In genomic region chr16:12803203-12804093, GRCh38 we compare ENCODE assay signal across 1 cellular context.
TF ChIP-seq lines count a peak whose summit lies in the region.

TSS of gene CPPED1 (minus strand) at chr16:12803887. CDS start at chr16:12803776, 111 bp downstream.

TF ChIP-seq in HepG2, 621 proteins besides CTCF, POLR2A, EP300 and RAD21 (continued from another document and continues in another):
- TF ChIP-seq TFAP4 (IDR thresholded peaks at IDR 0.05; ENCODE audit: borderline replicate concordance, low read depth): peak; percentile 66; the same call in 1 of the 2 replicates
- peak; percentile 89 for TF ChIP-seq RFXAP (CRISPR knock-in tag; IDR thresholded peaks at IDR 0.05; ENCODE audit: borderline replicate concordance)
- TF ChIP-seq HOXD1 (CRISPR knock-in tag; IDR thresholded peaks at IDR 0.05): peak; percentile 94
- TF ChIP-seq ZNF83 (CRISPR knock-in tag; IDR thresholded peaks at IDR 0.05; ENCODE audit: borderline replicate concordance): peak; percentile 61
- peak; percentile 90 for TF ChIP-seq MEIS2 (CRISPR knock-in tag; IDR thresholded peaks at IDR 0.05)
- TF ChIP-seq ZNF280D (CRISPR knock-in tag; IDR thresholded peaks at IDR 0.05): peak; percentile 100
- peak; percentile 93; the same call in 1 of the 2 replicates for TF ChIP-seq MXD4 (CRISPR knock-in tag; IDR thresholded peaks at IDR 0.05)
- no peak; the same call in none of the 2 replicates for TF ChIP-seq ZFP36L1 (CRISPR knock-in tag; IDR thresholded peaks at IDR 0.05)
- TF ChIP-seq MYC (CRISPR knock-in tag; IDR thresholded peaks at IDR 0.05; ENCODE audit: borderline replicate concordance): peak; percentile 95
- TF ChIP-seq SMAD3 (CRISPR knock-in tag; IDR thresholded peaks at IDR 0.05): peak; percentile 98
- peak; percentile 98 for TF ChIP-seq PTBP1 (IDR thresholded peaks at IDR 0.05; ENCODE audit: low read depth, low read length, poor library complexity, severe bottlenecking)
- 0 out of 2 replicates have a peak, but pooled peaks have one; percentile 58 for TF ChIP-seq ZNF12 (CRISPR knock-in tag; IDR thresholded peaks at IDR 0.05)
- peak; percentile 99 for TF ChIP-seq ZNF615 (CRISPR knock-in tag; IDR thresholded peaks at IDR 0.05; ENCODE audit: borderline replicate concordance)
- TF ChIP-seq ZSCAN21 (CRISPR knock-in tag; IDR thresholded peaks at IDR 0.05; ENCODE audit: borderline replicate concordance): peak; percentile 98
- TF ChIP-seq ZSCAN25 (CRISPR knock-in tag; IDR thresholded peaks at IDR 0.05): peak; percentile 79
- TF ChIP-seq HMG20A (CRISPR knock-in tag; IDR thresholded peaks at IDR 0.05; ENCODE audit: borderline replicate concordance): peak; percentile 64
- peak; percentile 98 for TF ChIP-seq ADNP (CRISPR knock-in tag; IDR thresholded peaks at IDR 0.05)
- peak; percentile 95 for TF ChIP-seq HDAC2 (CRISPR knock-in tag; IDR thresholded peaks at IDR 0.05)
- TF ChIP-seq TBX2 (CRISPR knock-in tag; IDR thresholded peaks at IDR 0.05; ENCODE audit: borderline replicate concordance): peak; percentile 96
- no peak for TF ChIP-seq SOX13 (IDR thresholded peaks at IDR 0.05)
- peak in 1 of 2 experiments; percentile 66; a peak in 2 of 4 replicates for TF ChIP-seq SOX13 (CRISPR knock-in tag; conservative IDR thresholded peaks at IDR 0.05 in 1 of 2, IDR thresholded peaks at IDR 0.05 in 1 of 2)
- peak; percentile 64; the same call in 1 of the 2 replicates for TF ChIP-seq ZNF138 (CRISPR knock-in tag; IDR thresholded peaks at IDR 0.05; ENCODE audit: low read depth)
- peak; percentile 98 for TF ChIP-seq IRF2 (CRISPR knock-in tag; IDR thresholded peaks at IDR 0.05)
- peak; percentile 26 for TF ChIP-seq CHD2 (IDR thresholded peaks at IDR 0.05; ENCODE audit: low read depth, low read length)
- TF ChIP-seq ZNF510 (CRISPR knock-in tag; IDR thresholded peaks at IDR 0.05; ENCODE audit: low read depth): peak; percentile 77; the same call in 1 of the 2 replicates
- TF ChIP-seq ETS1 (CRISPR knock-in tag; IDR thresholded peaks at IDR 0.05): no peak
- TF ChIP-seq ZNF652 (CRISPR knock-in tag; IDR thresholded peaks at IDR 0.05; ENCODE audit: borderline replicate concordance, low read depth): peak; percentile 35; the same call in 1 of the 2 replicates
- peak; percentile 82 for TF ChIP-seq FOXP4 (CRISPR knock-in tag; IDR thresholded peaks at IDR 0.05)
- peak; percentile 94 for TF ChIP-seq ATF2 (CRISPR knock-in tag; IDR thresholded peaks at IDR 0.05)
- TF ChIP-seq ZNF24 (IDR thresholded peaks at IDR 0.05): peak; percentile 74
- TF ChIP-seq ZFX (CRISPR knock-in tag; IDR thresholded peaks at IDR 0.05; ENCODE audit: low read depth): peak; percentile 99
- TF ChIP-seq RBM22 (optimal IDR thresholded peaks at IDR 0.05; ENCODE audit: low read length): no peak
- TF ChIP-seq ARHGAP35 (CRISPR knock-in tag; IDR thresholded peaks at IDR 0.05; ENCODE audit: borderline replicate concordance): peak; percentile 99
- peak; percentile 67 for TF ChIP-seq ZNF7 (CRISPR knock-in tag; IDR thresholded peaks at IDR 0.05)
- TF ChIP-seq THRA (CRISPR knock-in tag; IDR thresholded peaks at IDR 0.05; ENCODE audit: borderline replicate concordance): peak; percentile 78; the same call in 1 of the 2 replicates
- TF ChIP-seq RFX5 (IDR thresholded peaks at IDR 0.05; ENCODE audit: low read depth, low read length): no peak
- TF ChIP-seq TIGD3 (CRISPR knock-in tag; IDR thresholded peaks at IDR 0.05; ENCODE audit: borderline replicate concordance): peak; percentile 87
- TF ChIP-seq BATF2 (CRISPR knock-in tag; IDR thresholded peaks at IDR 0.05): no peak
- peak; percentile 98 for TF ChIP-seq PCBP1 (IDR thresholded peaks at IDR 0.05; ENCODE audit: borderline replicate concordance, low read depth, low read length)
- peak; percentile 98 for TF ChIP-seq SALL2 (CRISPR knock-in tag; IDR thresholded peaks at IDR 0.05)
- peak; percentile 96 for TF ChIP-seq YEATS2 (CRISPR knock-in tag; IDR thresholded peaks at IDR 0.05; ENCODE audit: borderline replicate concordance)
- peak; percentile 81 for TF ChIP-seq ZNF263 (CRISPR knock-in tag; IDR thresholded peaks at IDR 0.05)
- TF ChIP-seq PCBP2 (optimal IDR thresholded peaks at IDR 0.05; ENCODE audit: low read depth, low read length, poor library complexity, severe bottlenecking): no peak
- TF ChIP-seq ZNF543 (CRISPR knock-in tag; IDR thresholded peaks at IDR 0.05): peak; percentile 99
- TF ChIP-seq ZBTB2 (CRISPR knock-in tag; IDR thresholded peaks at IDR 0.05; ENCODE audit: low read depth): peak; percentile 84
- TF ChIP-seq ZNF850 (CRISPR knock-in tag; conservative IDR thresholded peaks at IDR 0.05): 0 out of 2 replicates have a peak, but pooled peaks have one; percentile 84
- TF ChIP-seq AGO1 (IDR thresholded peaks at IDR 0.05; ENCODE audit: low read depth, low read length, poor library complexity, severe bottlenecking): peak; percentile 93
- TF ChIP-seq NAIF1 (CRISPR knock-in tag; IDR thresholded peaks at IDR 0.05; ENCODE audit: borderline replicate concordance): peak; percentile 90
- TF ChIP-seq MXI1 (IDR thresholded peaks at IDR 0.05; ENCODE audit: borderline replicate concordance, low read depth, low read length): no peak; the same call in 1 of the 3 replicates
- TF ChIP-seq ZBTB34 (CRISPR knock-in tag; IDR thresholded peaks at IDR 0.05): peak; percentile 88
